8 cellular contexts compared by ENCODE assay signal in genomic region chr18:68714707-68715496, GRCh38. TPM values are rescaled to one million over a fixed set of nuclear protein-coding genes. Genes with fewer than 3 reads are reported as not detected.
DNase-seq lines count a peak whose midpoint lies in the region; ATAC-seq, FAIRE-seq and TF ChIP-seq lines count a peak whose summit lies in the region.

Gene TMX3, minus strand, starts transcription at chr18:68715108. Its CDS starts 127 bp downstream, at chr18:68714981.

- H3K9me3 ChIP-seq in HepG2 (ENCODE audit: low read length): no peaks in the 10 kb centered on the region

- POLR2A ChIA-PET in HepG2 (lab: Yijun Ruan, JAX): no interaction called here

- ATAC-seq in GM19372 (IDR thresholded peaks at IDR 0.05; ENCODE audit: low read depth, unreplicated experiment) (peak; percentile 96), HG03558 (IDR thresholded peaks at IDR 0.05; ENCODE audit: extremely low read depth, unreplicated experiment) (peak; percentile 95), HepG2 (peak; percentile 99)

- CTCF ChIA-PET in HepG2 (lab: Yijun Ruan, JAX; ENCODE audit: low intra/inter-chr PET ratio, low total read pairs): no interaction called here

- WGBS in HepG2 (ENCODE audit: low lambda C conversion rate): 2% methylated on average over 9 of the region's 71 CpGs

- in situ Hi-C loops in HepG2 (cut with HindIII; ENCODE audit: extremely low pct_ligation_motif_present, low pct_unique_long_range_greater_than_20kb): loop anchor here (5.0 kb wide), 1 partner anchor 43 kb away; no protein-coding TSS in a partner anchor

- TF ChIP-seq EP300 in HepG2 (IDR thresholded peaks at IDR 0.05; ENCODE audit: low read depth in 2 of 2, low read length in 2 of 2) (no peak), HepG2 (CRISPR knock-in tag; IDR thresholded peaks at IDR 0.05; ENCODE audit: borderline replicate concordance) (peak; percentile 59)

- no TSS peak for BruUV-seq in HepG2 (replicated peaks; lab: Mats Ljungman, UMichigan)

- H3K9ac ChIP-seq in HepG2 (ENCODE audit: insufficient read depth, low read depth, low read length): peak within 1 kb of the TSS; percentile 89

- 0 out of 2 replicates have a peak, but pooled peaks have one; percentile 9 for TF ChIP-seq RAD21 in HepG2 (CRISPR knock-in tag; IDR thresholded peaks at IDR 0.05)

- intact Hi-C loops in HepG2 (cut with micrococcal nuclease; ENCODE audit: unreplicated experiment): loop anchor here (10.0 kb wide), 2 partner anchors 1200 to 1490 kb away; partner anchors contain the start of genes DSEL and RTTN

- H3K79me2 ChIP-seq in HepG2 (ENCODE audit: insufficient read depth, low read length): peaks cover 30% of the 10 kb centered on the region

- peaks cover 8 to 20% of the 10 kb centered on the region in 2 experiments for H3K36me3 ChIP-seq in HepG2 (replicated peaks in 1 of 2; ENCODE audit: control insufficient read depth in 1 of 2, insufficient read depth in 2 of 2, low read length in 2 of 2)

- peak within 1 kb of the TSS; percentile 98 for H2AFZ ChIP-seq in HepG2 (ENCODE audit: low read length)

- peaks cover 26% of the 10 kb centered on the region for H3K4me1 ChIP-seq in HepG2 (ENCODE audit: insufficient read depth, low read length)

- DNase-seq in C1 segment of cervical spinal cord (lab: John Stamatoyannopoulos, UW): peak in 13 of 14 donors; percentile 52 to 93 (median 86)
- peak; percentile 93 for DNase-seq in NCI-H748 treated with DMSO at 0.1 percent for 48 hours (lab: John Stamatoyannopoulos, UW)
- DNase-seq in activated CD4-positive, alpha-beta T cell treated with anti-CD3 and anti-CD28 coated beads, Interleukin-2, amount 50 U/mL, for 24 hours (ENCODE audit: low read depth in 1 of 2, low spot score in 1 of 2): peak; percentile 76 to 89
- DNase-seq in dermis blood vessel endothelial cell: peak; percentile 96
- DNase-seq in HepG2 (ENCODE audit: low spot score): peak; percentile 89
- DNase-seq in stimulated activated CD4-positive, alpha-beta T cell treated with anti-CD3 and anti-CD28 coated beads, Interleukin-4, amount 100 ng/mL, for 1 hour: peak; percentile 92

- peak; percentile 6; the same call in 1 of the 2 replicates for TF ChIP-seq CTCF in HepG2 (CRISPR knock-in tag; IDR thresholded peaks at IDR 0.05)

- peak within 1 kb of the TSS; percentile 84 to 96 (median 94) for H3K4me3 ChIP-seq in HepG2 (replicated peaks in 1 of 3; ENCODE audit: insufficient read depth in 1 of 3, low read depth in 2 of 3, low read length in 3 of 3)

- no peaks in the 10 kb centered on the region; a peak in 1 of 5 replicates for H3K27me3 ChIP-seq in HepG2 (ENCODE audit: control insufficient read depth in 1 of 2, insufficient read depth in 2 of 2, low read length in 2 of 2)

- H3K4me2 ChIP-seq in HepG2 (ENCODE audit: low read depth, low read length): peak within 1 kb of the TSS; percentile 85

- peak; percentile 64 for FAIRE-seq in HepG2 (lab: Jason Lieb, UNC)

- H3K27ac ChIP-seq in HepG2 (ENCODE audit: extremely low read length, insufficient read depth, low read length): peak within 1 kb of the TSS; percentile 80

- H4K20me1 ChIP-seq in HepG2 (ENCODE audit: insufficient read depth, low read length): no peaks in the 10 kb centered on the region

- TF ChIP-seq POLR2A in HepG2 (IDR thresholded peaks at IDR 0.05; ENCODE audit: insufficient read depth in 1 of 2, low read depth in 2 of 2, low read length in 2 of 2): peak; percentile 43 to 59; a peak in 3 of 4 replicates

TF ChIP-seq in HepG2, 621 proteins besides CTCF, POLR2A, EP300 and RAD21 (continues in another document):
- TF ChIP-seq RFX5 (IDR thresholded peaks at IDR 0.05; ENCODE audit: low read depth, low read length): no peak
- TF ChIP-seq SRY (CRISPR knock-in tag; IDR thresholded peaks at IDR 0.05): peak; percentile 87; the same call in 1 of the 2 replicates
- no peak for TF ChIP-seq GATA4 (IDR thresholded peaks at IDR 0.05; ENCODE audit: borderline replicate concordance, low read depth)
- peak; percentile 59; the same call in 1 of the 2 replicates for TF ChIP-seq HOMEZ (CRISPR knock-in tag; IDR thresholded peaks at IDR 0.05; ENCODE audit: low read depth)
- TF ChIP-seq ZNF44 (CRISPR knock-in tag; IDR thresholded peaks at IDR 0.05): peak; percentile 94
- peak; percentile 85 for TF ChIP-seq MXD4 (CRISPR knock-in tag; IDR thresholded peaks at IDR 0.05)
- TF ChIP-seq FOXM1 (CRISPR knock-in tag; IDR thresholded peaks at IDR 0.05): no peak
- no peak for TF ChIP-seq ZBTB39 (CRISPR knock-in tag; IDR thresholded peaks at IDR 0.05)
- TF ChIP-seq, protein P1, sequence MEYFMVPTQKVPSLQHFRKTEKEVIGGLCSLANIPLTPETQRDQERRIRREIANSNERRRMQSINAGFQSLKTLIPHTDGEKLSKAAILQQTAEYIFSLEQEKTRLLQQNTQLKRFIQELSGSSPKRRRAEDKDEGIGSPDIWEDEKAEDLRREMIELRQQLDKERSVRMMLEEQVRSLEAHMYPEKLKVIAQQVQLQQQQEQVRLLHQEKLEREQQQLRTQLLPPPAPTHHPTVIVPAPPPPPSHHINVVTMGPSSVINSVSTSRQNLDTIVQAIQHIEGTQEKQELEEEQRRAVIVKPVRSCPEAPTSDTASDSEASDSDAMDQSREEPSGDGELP (IDR thresholded peaks at IDR 0.05; ENCODE audit: borderline replicate concordance, low read depth): no peak
- TF ChIP-seq, protein P2, sequence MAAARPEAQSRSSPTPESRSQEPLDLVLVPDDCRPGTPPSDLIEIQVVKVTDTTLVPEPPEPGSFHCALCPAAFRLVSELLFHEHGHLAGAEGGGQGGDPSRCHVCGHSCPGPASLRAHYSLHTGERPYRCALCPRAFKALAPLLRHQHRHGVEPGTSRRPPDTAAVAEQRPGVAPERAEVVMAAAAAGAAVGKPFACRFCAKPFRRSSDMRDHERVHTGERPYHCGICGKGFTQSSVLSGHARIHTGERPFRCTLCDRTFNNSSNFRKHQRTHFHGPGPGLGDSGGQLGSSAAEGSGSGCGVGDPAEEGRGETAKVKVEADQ (CRISPR knock-in tag; IDR thresholded peaks at IDR 0.05; ENCODE audit: borderline replicate concordance): peak; percentile 97
- TF ChIP-seq, protein P3, sequence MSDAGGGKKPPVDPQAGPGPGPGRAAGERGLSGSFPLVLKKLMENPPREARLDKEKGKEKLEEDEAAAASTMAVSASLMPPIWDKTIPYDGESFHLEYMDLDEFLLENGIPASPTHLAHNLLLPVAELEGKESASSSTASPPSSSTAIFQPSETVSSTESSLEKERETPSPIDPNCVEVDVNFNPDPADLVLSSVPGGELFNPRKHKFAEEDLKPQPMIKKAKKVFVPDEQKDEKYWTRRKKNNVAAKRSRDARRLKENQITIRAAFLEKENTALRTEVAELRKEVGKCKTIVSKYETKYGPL (CRISPR knock-in tag; IDR thresholded peaks at IDR 0.05): peak; percentile 88

RNA-seq across cellular contexts. Expression of gene TMX3, which starts in this region (rescaled TPM):
- total RNA-seq in dermis blood vessel endothelial cell (81.1 and 94.6 TPM in 2 replicates), HepG2 (2016; rRNA removed; fragmentation: Illumina TruSeq; extraction: Trizol) (11.6 and 25.0 TPM in 2 replicates)
- 2.8 and 3.7 TPM in 2 replicates for total RNA-seq in HepG2 (2016; cell fraction: cytosol; rRNA removed; fragmentation: Illumina TruSeq; extraction: Trizol; ENCODE audit: low read depth)
- total RNA-seq in HepG2 (2016; cell fraction: insoluble cytoplasmic fraction; rRNA removed; fragmentation: Illumina TruSeq; extraction: Trizol): 11.6 and 25.0 TPM in 2 replicates
- total RNA-seq in HepG2 (2016; cell fraction: membrane; rRNA removed; fragmentation: Illumina TruSeq; extraction: Trizol): 5.9 and 6.3 TPM in 2 replicates
- 61.6 and 63.5 TPM in 2 replicates for total RNA-seq in HepG2 (2016; cell fraction: nucleus; rRNA removed; fragmentation: Illumina TruSeq; extraction: Trizol)
- polyA plus RNA-seq in HepG2 (2011; rRNA removed): 11.4 and 12.9 TPM in 2 replicates
- polyA plus RNA-seq in HepG2 (2011; cell fraction: cytosol; rRNA removed): 3.8 and 6.5 TPM in 2 replicates
- 26.3 and 30.8 TPM in 2 replicates for polyA plus RNA-seq in HepG2 (2011; cell fraction: nucleus; rRNA removed)
- polyA plus RNA-seq in HepG2 (2012): 17.1 and 18.0 TPM in 2 replicates
- 0.63 and 0.97 TPM in 2 replicates for polyA plus RNA-seq in HepG2 (2016; cell fraction: cytosol; fragmentation: Illumina TruSeq; extraction: Trizol; ENCODE audit: low read depth)
- 7.3 and 9.0 TPM in 2 replicates for polyA plus RNA-seq in HepG2 (2016; cell fraction: insoluble cytoplasmic fraction; fragmentation: Illumina TruSeq; extraction: Trizol; ENCODE audit: low read depth)
- 2.0 and 2.1 TPM in 2 replicates for polyA plus RNA-seq in HepG2 (2016; cell fraction: membrane; fragmentation: Illumina TruSeq; extraction: Trizol; ENCODE audit: low read depth)
- 67.2 and 75.3 TPM in 2 replicates for polyA plus RNA-seq in HepG2 (2016; cell fraction: nucleus; fragmentation: Illumina TruSeq; extraction: Trizol; ENCODE audit: insufficient read depth, low read depth)
- polyA minus RNA-seq in HepG2 (2011; rRNA and poly(A)+ RNA removed; ENCODE audit: low replicate concordance): 23.8 and 34.6 TPM in 2 replicates
- 14.5 and 21.2 TPM in 2 replicates for polyA minus RNA-seq in HepG2 (2011; cell fraction: cytosol; rRNA and poly(A)+ RNA removed)
- 107 and 108 TPM in 2 replicates for polyA minus RNA-seq in HepG2 (2011; cell fraction: nucleus; rRNA and poly(A)+ RNA removed)

Comparison
In these comparisons a context has a peak if more than half of its experiments do, and no peak if none do; other contexts are left out.
1. Peak in every context shown above with its lines: DNase-seq, ATAC-seq, H3K4me3 ChIP-seq and H3K27ac ChIP-seq.